20 cellular contexts compared by ENCODE assay signal in the genomic region with DNA sequence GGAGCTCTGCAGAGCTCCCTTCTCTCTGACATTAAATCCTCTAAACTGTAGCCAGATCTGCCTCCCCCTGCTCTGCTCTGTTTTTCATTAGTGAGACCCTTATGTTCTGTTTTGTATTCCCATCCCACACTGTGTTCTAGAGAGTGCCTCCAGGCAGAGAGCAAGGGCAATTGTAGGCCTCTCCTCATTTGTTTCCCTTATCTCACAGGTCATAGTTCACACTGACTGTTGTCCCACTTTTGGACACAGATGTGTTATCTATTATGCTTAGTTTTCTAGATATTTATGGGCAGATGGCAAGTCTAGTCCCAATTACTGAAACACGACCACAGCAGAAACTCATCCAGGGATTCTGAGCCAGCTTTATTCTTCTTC.
DNase-seq lines count a peak whose midpoint lies in the region; ATAC-seq, FAIRE-seq and TF ChIP-seq lines count a peak whose summit lies in the region.
"Had no signal": no experiment of that assay in that cellular context is flagged by ENCODE, and none has a peak within 500 bp of the region (broad histone marks: within the 10 kb centered on the region; RNA-seq: fewer than 3 reads in every experiment).

No MANE protein-coding gene starts in this region.

- H3K27me3 ChIP-seq in muscle layer of colon (ENCODE audit: control insufficient read depth in 1 of 2, insufficient read depth in 2 of 2, low read length in 2 of 2) (no peaks in the 10 kb centered on the region), tibial artery (no peaks in the 10 kb centered on the region), gastroesophageal sphincter (no peaks in the 10 kb centered on the region)
- H3K27me3 ChIP-seq: SJCRH30, thyroid gland had no signal

- TF ChIP-seq EP300 in gastroesophageal sphincter (IDR thresholded peaks at IDR 0.05): no peak

- H3K4me1 Mint-ChIP-seq in brain: peaks cover 34% of the 10 kb centered on the region
- peaks cover 10% of the 10 kb centered on the region for H3K4me1 Mint-ChIP-seq in chondrocyte (ENCODE audit: low read depth)
- H3K4me1 Mint-ChIP-seq: activated CD4-positive, alpha-beta T cell treated with anti-CD3 and anti-CD28 coated beads for 36 hours; IgD-negative memory B cell; T-helper 17 cell had no signal

- peak overlapping the region; percentile 21 for H3K27ac ChIP-seq in muscle layer of colon (ENCODE audit: low read depth, low read length)
- peak overlapping the region; percentile 35 to 78 for H3K27ac ChIP-seq in tibial artery
- peak overlapping the region in 1 of 4 donors; percentile 29 for H3K27ac ChIP-seq in gastroesophageal sphincter
- H3K27ac ChIP-seq: SJCRH30, thyroid gland had no signal

- H3K4me3 ChIP-seq in muscle layer of colon (ENCODE audit: low read depth in 1 of 2, low read length in 2 of 2): no peak overlapping the region
- H3K4me3 ChIP-seq in tibial artery: no peak overlapping the region
- no peak overlapping the region for H3K4me3 ChIP-seq in gastroesophageal sphincter
- H3K4me3 ChIP-seq: SJCRH30, thyroid gland had no signal

- no peak overlapping the region for H3K4me3 Mint-ChIP-seq in brain
- H3K4me3 Mint-ChIP-seq in chondrocyte (ENCODE audit: unreplicated experiment): no peak overlapping the region
- H3K4me3 Mint-ChIP-seq: activated CD4-positive, alpha-beta T cell treated with anti-CD3 and anti-CD28 coated beads for 36 hours; CD4-positive, alpha-beta T cell; dendritic cell treated with granulocyte-macrophage colony-stimulating factor and Interleukin-4, amounts not matched to agents 40 ng/mL and 50 ng/mL, for 4 days; IgD-negative memory B cell; T-helper 17 cell had no signal

- H3K9ac ChIP-seq in muscle layer of colon (ENCODE audit: low read length): no peak overlapping the region

- peak overlapping the region; percentile 65 to 82 (median 76) for H3K27ac Mint-ChIP-seq in brain
- H3K27ac Mint-ChIP-seq in chondrocyte (ENCODE audit: unreplicated experiment): no peak overlapping the region
- H3K27ac Mint-ChIP-seq: activated CD4-positive, alpha-beta T cell treated with anti-CD3 and anti-CD28 coated beads for 36 hours; CD4-positive, alpha-beta T cell; dendritic cell treated with granulocyte-macrophage colony-stimulating factor and Interleukin-4, amounts not matched to agents 40 ng/mL and 50 ng/mL, for 4 days; IgD-negative memory B cell; T-helper 17 cell had no signal

- ATAC-seq in gastroesophageal sphincter: no peak
- ATAC-seq: activated CD4-positive, alpha-beta T cell treated with anti-CD3 and anti-CD28 coated beads for 36 hours; T-helper 17 cell had no signal

- H3K9me3 ChIP-seq in muscle layer of colon (ENCODE audit: low read length): no peaks in the 10 kb centered on the region
- H3K9me3 ChIP-seq in tibial artery: peaks cover 0 to 4% (median 0%) of the 10 kb centered on the region in 3 donors
- no peaks in the 10 kb centered on the region for H3K9me3 ChIP-seq in gastroesophageal sphincter
- H3K9me3 ChIP-seq: SJCRH30, thyroid gland had no signal

- no peak for FAIRE-seq in GM19239 (lab: Jason Lieb, UNC)

- 0 to 7% methylated on average over 1 of the region's 1 CpG for WGBS in gastroesophageal sphincter (ENCODE audit: low coverage in 1 of 2), 2 donors

- no peaks in the 10 kb centered on the region for H3K27me3 Mint-ChIP-seq in brain
- H3K27me3 Mint-ChIP-seq in chondrocyte (ENCODE audit: low read depth): no peaks in the 10 kb centered on the region
- H3K27me3 Mint-ChIP-seq: activated CD4-positive, alpha-beta T cell treated with anti-CD3 and anti-CD28 coated beads for 36 hours; CD4-positive, alpha-beta T cell; dendritic cell treated with granulocyte-macrophage colony-stimulating factor and Interleukin-4, amounts not matched to agents 40 ng/mL and 50 ng/mL, for 4 days; IgD-negative memory B cell; T-helper 17 cell had no signal

- H3K9me3 Mint-ChIP-seq in brain (peaks cover 0 to 30% (median 21%) of the 10 kb centered on the region in 5 experiments), chondrocyte (ENCODE audit: low read depth) (peaks cover 19% of the 10 kb centered on the region)
- H3K9me3 Mint-ChIP-seq: dendritic cell treated with granulocyte-macrophage colony-stimulating factor and Interleukin-4, amounts not matched to agents 40 ng/mL and 50 ng/mL, for 4 days had no signal

- intact Hi-C loops in tibial artery (cut with DNase I; ENCODE audit: low total_unique reads): no loop called here

- TF ChIP-seq CTCF in brain (conservative IDR thresholded peaks at IDR 0.05) (no peak), tibial artery (IDR thresholded peaks at IDR 0.05) (no peak), chondrocyte (IDR thresholded peaks at IDR 0.05) (no peak), gastroesophageal sphincter (IDR thresholded peaks at IDR 0.05) (no peak)

- peak; percentile 28 for DNase-seq in NCI-H526 treated with DMSO at 0.1 percent for 48 hours (lab: John Stamatoyannopoulos, UW)
- DNase-seq in tibial artery: no peak
- no peak for DNase-seq in chondrocyte (ENCODE audit: low spot score)
- DNase-seq in GM19239 (ENCODE audit: insufficient read length, low spot score): no peak
- DNase-seq: activated CD4-positive, alpha-beta T cell treated with anti-CD3 and anti-CD28 coated beads for 36 hours; activated naive CD4-positive, alpha-beta T cell treated with Interleukin-2 at 50 U/mL for 16 hours; activated T-cell treated with anti-CD3 and anti-CD28 coated beads, Interleukin-2, amount 50 U/mL, for 48 hours; CD4-positive, alpha-beta T cell; NCI-H1105 treated with DMSO at 0.1 percent for 48 hours; NCI-H446 treated with DMSO at 0.1 percent for 48 hours; occipital lobe; SJCRH30; stimulated activated naive CD4-positive, alpha-beta T cell treated with Interleukin-2 at 50 U/mL for 16 hours; T-helper 17 cell; thyroid gland had no signal

- H3K4me1 ChIP-seq in muscle layer of colon (ENCODE audit: insufficient read depth, low read length) (peaks cover 26% of the 10 kb centered on the region), tibial artery (peaks cover 0 to 37% (median 6%) of the 10 kb centered on the region in 4 donors), gastroesophageal sphincter (peaks cover 3 to 19% (median 4%) of the 10 kb centered on the region in 3 donors)
- H3K4me1 ChIP-seq: SJCRH30, thyroid gland had no signal

- TF ChIP-seq POLR2A in gastroesophageal sphincter (IDR thresholded peaks at IDR 0.05): no peak

- no peaks in the 10 kb centered on the region for H3K36me3 Mint-ChIP-seq in brain
- H3K36me3 Mint-ChIP-seq in chondrocyte (ENCODE audit: low read depth): no peaks in the 10 kb centered on the region
- H3K36me3 Mint-ChIP-seq: IgD-negative memory B cell had no signal

- H3K36me3 ChIP-seq in muscle layer of colon (ENCODE audit: insufficient read depth, low read length) (no peaks in the 10 kb centered on the region), tibial artery (no peaks in the 10 kb centered on the region), gastroesophageal sphincter (no peaks in the 10 kb centered on the region)
- H3K36me3 ChIP-seq: SJCRH30, thyroid gland had no signal
